Comparison of ENCODE assay signal across 12 cellular contexts in the genomic region with DNA sequence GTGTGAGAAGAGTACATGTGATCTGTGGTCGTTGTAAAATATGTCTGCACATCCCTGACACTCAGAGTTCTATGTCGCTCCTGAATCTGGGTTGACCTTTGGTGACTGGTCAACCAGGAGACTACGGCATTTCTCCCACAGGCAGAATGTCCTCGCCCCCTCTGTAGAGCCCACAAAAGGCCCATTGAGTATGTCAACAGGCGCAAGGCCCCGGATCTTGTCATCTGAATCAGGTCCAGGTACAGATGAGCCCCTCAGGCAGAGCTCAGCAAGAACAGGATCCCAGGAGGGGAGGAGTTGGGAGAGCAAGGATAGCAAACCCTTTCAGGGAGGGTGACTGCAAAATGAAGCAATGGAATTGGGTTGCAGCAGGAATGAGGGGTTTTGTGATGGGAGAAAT.
DNase-seq lines count a peak whose midpoint lies in the region; TF ChIP-seq lines count a peak whose summit lies in the region.
"Had no signal": no experiment of that assay in that cellular context is flagged by ENCODE, and none has a peak within 500 bp of the region (broad histone marks: within the 10 kb centered on the region; RNA-seq: fewer than 3 reads in every experiment).

No MANE protein-coding gene starts in this region.

- DNase-seq in endodermal cell: peak; percentile 16
- DNase-seq in osteocyte (ENCODE audit: extremely low spot score, unreplicated experiment): peak; percentile 54
- no peak for DNase-seq in activated T-cell treated with anti-CD3 and anti-CD28 coated beads, Interleukin-2, amount 50 U/mL, for 48 hours
- DNase-seq in sigmoid colon: no peak
- no peak for DNase-seq in ACHN
- DNase-seq: AML-193, Calu3, DMS79 treated with DMSO at 0.1 percent for 48 hours, GF-D8 had no signal

- H3K4me1 Mint-ChIP-seq in endodermal cell (no peaks in the 10 kb centered on the region), osteocyte (ENCODE audit: unreplicated experiment) (no peaks in the 10 kb centered on the region)

- no peak overlapping the region for H3K27ac ChIP-seq in BLaER1 treated with 17β-estradiol and CSF1 and Interleukin-3, amounts not matched to agents 10 nM and 100 nM
- no peak overlapping the region for H3K27ac ChIP-seq in endodermal cell (ENCODE audit: low read depth, low read length)
- H3K27ac ChIP-seq in sigmoid colon: no peak overlapping the region

- H3K4me2 ChIP-seq in BLaER1 treated with 17β-estradiol and CSF1 and Interleukin-3, amounts not matched to agents 10 nM and 100 nM: peak overlapping the region in 10 of 11 experiments; percentile 12 to 55 (median 32); a peak in 13 of 22 replicates

- H3K27ac Mint-ChIP-seq in endodermal cell (no peak overlapping the region), osteocyte (ENCODE audit: unreplicated experiment) (no peak overlapping the region)
- H3K27ac Mint-ChIP-seq: CD8-positive, alpha-beta T cell; H9 had no signal

- H3K27me3 Mint-ChIP-seq in endodermal cell (ENCODE audit: insufficient read depth) (peaks cover 22% of the 10 kb centered on the region), osteocyte (ENCODE audit: unreplicated experiment) (peaks cover 6% of the 10 kb centered on the region)

- H3K36me3 Mint-ChIP-seq in endodermal cell (ENCODE audit: low read depth) (no peaks in the 10 kb centered on the region), osteocyte (ENCODE audit: unreplicated experiment) (no peaks in the 10 kb centered on the region)
- H3K36me3 Mint-ChIP-seq: CD8-positive, alpha-beta T cell had no signal

- H4K20me1 ChIP-seq in BLaER1 treated with 17β-estradiol and CSF1 and Interleukin-3, amounts not matched to agents 10 nM and 100 nM: no peaks in the 10 kb centered on the region

- no peak for TF ChIP-seq POLR2A in sigmoid colon (IDR thresholded peaks at IDR 0.05)

- peaks cover 22 to 47% (median 38%) of the 10 kb centered on the region in 10 experiments; a peak in 19 of 20 replicates for H3K4me1 ChIP-seq in BLaER1 treated with 17β-estradiol and CSF1 and Interleukin-3, amounts not matched to agents 10 nM and 100 nM
- H3K4me1 ChIP-seq in endodermal cell (ENCODE audit: control insufficient read depth, insufficient read depth, low read length) (no peaks in the 10 kb centered on the region), sigmoid colon (no peaks in the 10 kb centered on the region)

- in situ Hi-C loops in ACHN (cut with HindIII; ENCODE audit: low pct_ligation_motif_present, low pct_unique_long_range_greater_than_20kb, low sequenced_read_pairs): no loop called here

- no peak overlapping the region for H3K9ac ChIP-seq in BLaER1 treated with 17β-estradiol and CSF1 and Interleukin-3, amounts not matched to agents 10 nM and 100 nM
- no peak overlapping the region for H3K9ac ChIP-seq in endodermal cell (ENCODE audit: extremely low read depth, low read length, poor library complexity, severe bottlenecking)

- H3K9me3 ChIP-seq in BLaER1 treated with 17β-estradiol and CSF1 and Interleukin-3, amounts not matched to agents 10 nM and 100 nM (replicated peaks in 1 of 11): peaks cover 4 to 24% (median 15%) of the 10 kb centered on the region in 11 experiments; a peak in 19 of 22 replicates
- peaks cover 9% of the 10 kb centered on the region for H3K9me3 ChIP-seq in endodermal cell (ENCODE audit: control insufficient read depth, low read length)
- peaks cover 0 to 5% (median 0%) of the 10 kb centered on the region in 4 donors for H3K9me3 ChIP-seq in sigmoid colon

- intact Hi-C loops in sigmoid colon (cut with DNase I): no loop called here

- peaks cover 12% of the 10 kb centered on the region for H3K9me3 Mint-ChIP-seq in endodermal cell
- H3K9me3 Mint-ChIP-seq in osteocyte (ENCODE audit: unreplicated experiment): no peaks in the 10 kb centered on the region

- no peak for TF ChIP-seq CTCF in endodermal cell (conservative IDR thresholded peaks at IDR 0.05)
- no peak for TF ChIP-seq CTCF in osteocyte (IDR thresholded peaks at IDR 0.05)
- TF ChIP-seq CTCF in sigmoid colon (IDR thresholded peaks at IDR 0.05): no peak

- WGBS in endodermal cell (ENCODE audit: insufficient coverage in 1 of 2, insufficient read length in 1 of 2), 2 experiments: 90 to 91% methylated on average over 6 of the region's 6 CpGs
- WGBS in sigmoid colon, 2 donors: 72 to 84% methylated on average over 6 of the region's 6 CpGs

- no peaks in the 10 kb centered on the region for H3K27me3 ChIP-seq in BLaER1 treated with 17β-estradiol and CSF1 and Interleukin-3, amounts not matched to agents 10 nM and 100 nM
- H3K27me3 ChIP-seq in endodermal cell (ENCODE audit: control insufficient read depth, insufficient read depth, low read length, poor library complexity, severe bottlenecking) (peaks cover 19% of the 10 kb centered on the region), sigmoid colon (peaks cover 0 to 19% (median 0%) of the 10 kb centered on the region in 3 donors)

- H3K4me3 Mint-ChIP-seq in endodermal cell: no peak overlapping the region
- no peak overlapping the region for H3K4me3 Mint-ChIP-seq in osteocyte (ENCODE audit: unreplicated experiment)
- H3K4me3 Mint-ChIP-seq: CD8-positive, alpha-beta T cell; H9 had no signal

- TF ChIP-seq EP300 in sigmoid colon (IDR thresholded peaks at IDR 0.05): no peak

- H3K4me3 ChIP-seq in BLaER1 treated with 17β-estradiol and CSF1 and Interleukin-3, amounts not matched to agents 10 nM and 100 nM: no peak overlapping the region
- H3K4me3 ChIP-seq in endodermal cell (ENCODE audit: low read length) (no peak overlapping the region), sigmoid colon (no peak overlapping the region)

- no peaks in the 10 kb centered on the region for H3K36me3 ChIP-seq in BLaER1 treated with 17β-estradiol and CSF1 and Interleukin-3, amounts not matched to agents 10 nM and 100 nM
- H3K36me3 ChIP-seq in endodermal cell (ENCODE audit: control insufficient read depth, insufficient read depth, low read length): no peaks in the 10 kb centered on the region
- no peaks in the 10 kb centered on the region for H3K36me3 ChIP-seq in sigmoid colon

Comparison
In these comparisons a context has a peak if more than half of its experiments do, and no peak if none do; other contexts are left out.
1. DNase-seq: peak in endodermal cell (single experiment) and osteocyte (single experiment); none in activated T-cell treated with anti-CD3 and anti-CD28 coated beads, Interleukin-2, amount 50 U/mL, for 48 hours (0 of 2), sigmoid colon (single experiment) and ACHN (single experiment).